ENCODE assay signal across 16 cellular contexts in genomic region chr4:8414377-8414776, GRCh38. TPM values are rescaled to one million over a fixed set of nuclear protein-coding genes. Genes with fewer than 3 reads are reported as not detected.
DNase-seq lines count a peak whose midpoint lies in the region; ATAC-seq and TF ChIP-seq lines count a peak whose summit lies in the region.
"Had no signal": no experiment of that assay in that cellular context is flagged by ENCODE, and none has a peak within 500 bp of the region (broad histone marks: within the 10 kb centered on the region; RNA-seq: fewer than 3 reads in every experiment).

No MANE protein-coding gene starts in this region.

- no peaks in the 10 kb centered on the region for H3K36me3 ChIP-seq in neural progenitor cell

- no peak overlapping the region for H3K4me3 Mint-ChIP-seq in activated CD8-positive, alpha-beta memory T cell treated with anti-CD3 and anti-CD28 coated beads, Interleukin-2, amount 10 ng/mL, durations not matched to agents 7 days and 5 days
- H3K4me3 Mint-ChIP-seq in neural progenitor cell, result no peak overlapping the region
- H3K4me3 Mint-ChIP-seq: T-cell had no signal

- peaks cover 37% of the 10 kb centered on the region for H3K4me1 Mint-ChIP-seq in activated CD8-positive, alpha-beta memory T cell treated with anti-CD3 and anti-CD28 coated beads, Interleukin-2, amount 10 ng/mL, durations not matched to agents 7 days and 5 days
- H3K4me1 Mint-ChIP-seq in neural progenitor cell, result peaks cover 6% of the 10 kb centered on the region

- no peak for TF ChIP-seq CTCF in neural progenitor cell (IDR thresholded peaks at IDR 0.05)

- peak overlapping the region; percentile 24 for H3K27ac Mint-ChIP-seq in activated CD8-positive, alpha-beta memory T cell treated with anti-CD3 and anti-CD28 coated beads, Interleukin-2, amount 10 ng/mL, durations not matched to agents 7 days and 5 days
- no peak overlapping the region for H3K27ac Mint-ChIP-seq in neural progenitor cell

- no peaks in the 10 kb centered on the region for H3K9me3 Mint-ChIP-seq in activated CD8-positive, alpha-beta memory T cell treated with anti-CD3 and anti-CD28 coated beads, Interleukin-2, amount 10 ng/mL, durations not matched to agents 7 days and 5 days (ENCODE audit: low read depth)
- H3K9me3 Mint-ChIP-seq in neural progenitor cell, result no peaks in the 10 kb centered on the region
- H3K9me3 Mint-ChIP-seq: T-cell had no signal

- no peaks in the 10 kb centered on the region for H3K27me3 ChIP-seq in neural progenitor cell
- H3K27me3 ChIP-seq: body of pancreas, upper lobe of right lung had no signal

- peak; percentile 78 for DNase-seq in activated CD8-positive, alpha-beta memory T cell treated with anti-CD3 and anti-CD28 coated beads, Interleukin-2, amount 10 ng/mL, durations not matched to agents 7 days and 5 days
- DNase-seq in activated CD8-positive, alpha-beta memory T cell treated with anti-CD3 and anti-CD28 coated beads, Interleukin-2, amount 50 U/mL, for 48 hours, result no peak
- DNase-seq in T-helper 9 cell (peak; percentile 38), neural progenitor cell (ENCODE audit: low spot score) (no peak), ureter (ENCODE audit: low spot score) (no peak), mucosa of gallbladder (ENCODE audit: low spot score) (no peak)
- DNase-seq in activated T-helper 9 cell treated with anti-CD3 and anti-CD28 coated beads, Interleukin-2, amount 50 U/mL, for 16 hours (ENCODE audit: low read depth), result peak; percentile 52
- DNase-seq in stimulated activated CD8-positive, alpha-beta memory T cell treated with anti-CD3 and anti-CD28 coated beads, Interleukin-15, amount 100 ng/mL, for 48 hours (ENCODE audit: low read depth in 2 of 2), result peak; percentile 32 to 45
- DNase-seq: body of pancreas, Karpas-422, left ventricle myocardium inferior, NCI-H2029 treated with DMSO at 0.1 percent for 48 hours, NCI-H69, RPMI8226, upper lobe of right lung had no signal

- no peak overlapping the region for H3K27ac ChIP-seq in neural progenitor cell
- H3K27ac ChIP-seq: body of pancreas, left ventricle myocardium inferior, upper lobe of right lung had no signal

- H4K20me1 ChIP-seq in neural progenitor cell (ENCODE audit: low read depth), result peaks cover 10% of the 10 kb centered on the region

- H2AFZ ChIP-seq in neural progenitor cell (replicated peaks), result no peak overlapping the region

- no peaks in the 10 kb centered on the region for H3K4me1 ChIP-seq in neural progenitor cell
- H3K4me1 ChIP-seq: body of pancreas had no signal

- no peaks in the 10 kb centered on the region for H3K79me2 ChIP-seq in neural progenitor cell (ENCODE audit: low read depth)

- CTCF ChIA-PET in activated CD8-positive, alpha-beta memory T cell treated with anti-CD3 and anti-CD28 coated beads, Interleukin-2, amount 10 ng/mL, durations not matched to agents 7 days and 5 days (lab: Charles Lee), result interaction anchor here (0.9 to 2.5 kb wide), 3 partner anchors 14 to 55 kb away, joined by 3 to 6 read pairs (median 3); no protein-coding TSS in a partner anchor

- no peaks in the 10 kb centered on the region for H3K27me3 Mint-ChIP-seq in activated CD8-positive, alpha-beta memory T cell treated with anti-CD3 and anti-CD28 coated beads, Interleukin-2, amount 10 ng/mL, durations not matched to agents 7 days and 5 days
- peaks cover 2% of the 10 kb centered on the region for H3K27me3 Mint-ChIP-seq in neural progenitor cell (ENCODE audit: insufficient read depth, low read depth)
- H3K27me3 Mint-ChIP-seq: T-cell had no signal

- no peak overlapping the region for H3K4me2 ChIP-seq in neural progenitor cell

- H3K4me3 ChIP-seq in neural progenitor cell, result no peak overlapping the region
- H3K4me3 ChIP-seq: body of pancreas, left ventricle myocardium inferior, upper lobe of right lung had no signal

- no peak overlapping the region for H3K9ac ChIP-seq in neural progenitor cell

- peaks cover 13% of the 10 kb centered on the region for H3F3A ChIP-seq in neural progenitor cell (ENCODE audit: low read depth)

- no peak for ATAC-seq in activated CD8-positive, alpha-beta memory T cell treated with anti-CD3 and anti-CD28 coated beads, Interleukin-2, amount 10 ng/mL, durations not matched to agents 7 days and 5 days
- ATAC-seq: body of pancreas, T-cell, upper lobe of right lung had no signal

- no peaks in the 10 kb centered on the region for H3K9me3 ChIP-seq in neural progenitor cell (ENCODE audit: low read depth)
- H3K9me3 ChIP-seq: body of pancreas, left ventricle myocardium inferior, upper lobe of right lung had no signal

- peaks cover 9% of the 10 kb centered on the region for H3K36me3 Mint-ChIP-seq in activated CD8-positive, alpha-beta memory T cell treated with anti-CD3 and anti-CD28 coated beads, Interleukin-2, amount 10 ng/mL, durations not matched to agents 7 days and 5 days
- peaks cover 12% of the 10 kb centered on the region for H3K36me3 Mint-ChIP-seq in neural progenitor cell

RNA-seq across cellular contexts. Expression of gene ACOX3, which starts 26.1 kb away (rescaled TPM):
- 10 to 100 TPM; 11.7 to 13.0 TPM for total RNA-seq in activated CD8-positive, alpha-beta memory T cell treated with anti-CD3 and anti-CD28 coated beads, Interleukin-2, amount 10 ng/mL, durations not matched to agents 7 days and 5 days
- total RNA-seq in neural progenitor cell (ENCODE audit: low replicate concordance), result 14.0 and 20.1 TPM in 2 replicates
- 49.5 TPM for total RNA-seq in ureter
- 29.0 TPM for total RNA-seq in mucosa of gallbladder

RNA-seq across cellular contexts. Expression of gene TRMT44, which starts 26.2 kb away (rescaled TPM):
- total RNA-seq in activated CD8-positive, alpha-beta memory T cell treated with anti-CD3 and anti-CD28 coated beads, Interleukin-2, amount 10 ng/mL, durations not matched to agents 7 days and 5 days, result 10 to 100 TPM; 20.5 to 24.5 TPM
- total RNA-seq in neural progenitor cell (ENCODE audit: low replicate concordance) (19.9 and 24.2 TPM in 2 replicates), ureter (29.5 TPM), mucosa of gallbladder (22.8 TPM)

Comparison
In these comparisons a context has a peak if more than half of its experiments do, and no peak if none do; other contexts are left out.
1. DNase-seq: peak in activated CD8-positive, alpha-beta memory T cell treated with anti-CD3 and anti-CD28 coated beads, Interleukin-2, amount 10 ng/mL, durations not matched to agents 7 days and 5 days (single experiment), T-helper 9 cell (single experiment), activated T-helper 9 cell treated with anti-CD3 and anti-CD28 coated beads, Interleukin-2, amount 50 U/mL, for 16 hours (single experiment) and stimulated activated CD8-positive, alpha-beta memory T cell treated with anti-CD3 and anti-CD28 coated beads, Interleukin-15, amount 100 ng/mL, for 48 hours (2 of 2); none in activated CD8-positive, alpha-beta memory T cell treated with anti-CD3 and anti-CD28 coated beads, Interleukin-2, amount 50 U/mL, for 48 hours (single experiment), neural progenitor cell (single experiment), ureter (single experiment) and mucosa of gallbladder (single experiment).